ENCODE assay signal across 32 cellular contexts in genomic region chr17:73072254-73072962, GRCh38. TPM values are rescaled to one million over a fixed set of nuclear protein-coding genes. Genes with fewer than 3 reads are reported as not detected.
A peak's percentile ranks its signal among the peaks of the same experiment; 100 is the strongest.
DNase-seq lines count a peak whose midpoint lies in the region; ATAC-seq, FAIRE-seq and TF ChIP-seq lines count a peak whose summit lies in the region.
"Had no signal": no experiment of that assay in that cellular context is flagged by ENCODE, and none has a peak within 500 bp of the region (broad histone marks: within the 10 kb centered on the region; RNA-seq: fewer than 3 reads in every experiment).

No MANE protein-coding gene starts in this region.

- peak overlapping the region in 2 of 3 experiments; percentile 28 to 49 for H3K27ac Mint-ChIP-seq in nephron
- H3K27ac Mint-ChIP-seq: activated T-helper 1 cell treated with anti-CD3 and anti-CD28 coated beads, Interleukin-12 subunit alpha, Interleukin-12 subunit beta, Interleukin-2, Interleukin-4 antibody, amounts not matched to agents 30 ng/mL and 10 ng/mL and 1 ng/mL, durations not matched to agents 14 hours and 24 hours and 36 hours; B cell; effector memory CD8-positive, alpha-beta T cell; stimulated activated naive CD8-positive, alpha-beta T cell treated with anti-CD3 and anti-CD28 coated beads, Interleukin-15, Interleukin-2, amounts not matched to agents 100 ng/mL and 50 ng/mL, for 24 hours; WTC11 had no signal

- 85 to 88% methylated on average over 14 of the region's 14 CpGs for WGBS in GM23248 (ENCODE audit: low coverage in 1 of 2, low lambda C conversion rate in 2 of 2, missing lambda C conversion rate in 2 of 2), 2 experiments

- no peak for ATAC-seq in HG03196 (IDR thresholded peaks at IDR 0.05; ENCODE audit: unreplicated experiment)
- ATAC-seq: A549; effector memory CD8-positive, alpha-beta T cell; WTC11 had no signal

- no peaks in the 10 kb centered on the region for H3K27me3 ChIP-seq in GM23248 (replicated peaks; ENCODE audit: insufficient read depth)
- H3K27me3 ChIP-seq: breast epithelium, heart left ventricle had no signal

- H3K79me2 ChIP-seq in GM23248 (ENCODE audit: insufficient read depth) = no peaks in the 10 kb centered on the region

- peak; percentile 21 for DNase-seq in activated CD8-positive, alpha-beta memory T cell treated with anti-CD3 and anti-CD28 coated beads for 24 hours
- DNase-seq in activated CD8-positive, alpha-beta memory T cell treated with anti-CD3 and anti-CD28 coated beads, Interleukin-2, amount 50 U/mL, for 48 hours = no peak
- peak; percentile 61 for DNase-seq in SKM-1 (lab: John Stamatoyannopoulos, UW; ENCODE audit: unreplicated experiment)
- DNase-seq in urothelium cell line (ENCODE audit: low spot score) = no peak
- DNase-seq in GM23248 = no peak
- DNase-seq in HK-2 (ENCODE audit: unreplicated experiment) = no peak
- DNase-seq: activated CD4-positive, alpha-beta T cell treated with anti-CD3 and anti-CD28 coated beads, Interleukin-2, amount 50 U/mL, for 1 hour; activated naive CD4-positive, alpha-beta T cell treated with anti-CD3 and anti-CD28 coated beads, Interleukin-2, amount 50 U/mL, for 16 hours; amniotic stem cell; effector memory CD8-positive, alpha-beta T cell; foreskin fibroblast; H7; Karpas-422; kidney glomerular epithelial cell; lower lobe of right lung; NCI-H1048; NCI-H187; NCI-H524 treated with DMSO at 0.1 percent for 48 hours; SHP77; T1000 had no signal

- H3K4me2 ChIP-seq in GM23248 (ENCODE audit: unreplicated experiment) = no peak overlapping the region
- H3K4me2 ChIP-seq: A549 had no signal

- peaks cover 48% of the 10 kb centered on the region for H3K4me1 Mint-ChIP-seq in nephron

- no peak overlapping the region for H3K27ac ChIP-seq in GM23248
- H3K27ac ChIP-seq: A549, breast epithelium, lower lobe of right lung, prostate gland had no signal

- H3K36me3 Mint-ChIP-seq in nephron (ENCODE audit: low read depth) = peaks cover 17% of the 10 kb centered on the region

- TF ChIP-seq CTCF in nephron (IDR thresholded peaks at IDR 0.05; ENCODE audit: unreplicated experiment in 3 of 3) = no peak

- H3K9me3 Mint-ChIP-seq in nephron = peaks cover 3% of the 10 kb centered on the region
- H3K9me3 Mint-ChIP-seq: activated T-helper 1 cell treated with anti-CD3 and anti-CD28 coated beads, Interleukin-12 subunit alpha, Interleukin-12 subunit beta, Interleukin-2, Interleukin-4 antibody, amounts not matched to agents 30 ng/mL and 10 ng/mL and 1 ng/mL, durations not matched to agents 14 hours and 24 hours and 36 hours; effector memory CD8-positive, alpha-beta T cell; stimulated activated naive CD8-positive, alpha-beta T cell treated with anti-CD3 and anti-CD28 coated beads, Interleukin-15, Interleukin-2, amounts not matched to agents 100 ng/mL and 50 ng/mL, for 24 hours had no signal

- no peak overlapping the region for H2AFZ ChIP-seq in GM23248

- H3K4me3 Mint-ChIP-seq in nephron = no peak overlapping the region
- H3K4me3 Mint-ChIP-seq: activated T-helper 1 cell treated with anti-CD3 and anti-CD28 coated beads, Interleukin-12 subunit alpha, Interleukin-12 subunit beta, Interleukin-2, Interleukin-4 antibody, amounts not matched to agents 30 ng/mL and 10 ng/mL and 1 ng/mL, durations not matched to agents 14 hours and 24 hours and 36 hours; B cell; effector memory CD8-positive, alpha-beta T cell; stimulated activated naive CD8-positive, alpha-beta T cell treated with anti-CD3 and anti-CD28 coated beads, Interleukin-15, Interleukin-2, amounts not matched to agents 100 ng/mL and 50 ng/mL, for 24 hours; WTC11 had no signal

- H3K9ac ChIP-seq in GM23248 = no peak overlapping the region

- no peaks in the 10 kb centered on the region for H3K36me3 ChIP-seq in GM23248 (ENCODE audit: low read depth)
- H3K36me3 ChIP-seq: breast epithelium, prostate gland had no signal

- peaks cover 15% of the 10 kb centered on the region for H3K4me1 ChIP-seq in GM23248 (ENCODE audit: insufficient read depth)
- H3K4me1 ChIP-seq: A549, lower lobe of right lung, prostate gland had no signal

- peak; percentile 72 for FAIRE-seq in urothelium cell line (lab: Jason Lieb, UNC)
- FAIRE-seq: A549, colon, G401.6 had no signal

- no peak overlapping the region for H3K4me3 ChIP-seq in GM23248
- H3K4me3 ChIP-seq: A549, breast epithelium, heart left ventricle, lower lobe of right lung, prostate gland had no signal

- H3K27me3 Mint-ChIP-seq in nephron (ENCODE audit: low read depth) = no peaks in the 10 kb centered on the region
- H3K27me3 Mint-ChIP-seq: B cell; effector memory CD8-positive, alpha-beta T cell; stimulated activated naive CD8-positive, alpha-beta T cell treated with anti-CD3 and anti-CD28 coated beads, Interleukin-15, Interleukin-2, amounts not matched to agents 100 ng/mL and 50 ng/mL, for 24 hours had no signal

- H4K20me1 ChIP-seq in GM23248 (ENCODE audit: insufficient read depth) = no peaks in the 10 kb centered on the region

- no peaks in the 10 kb centered on the region for H3K9me3 ChIP-seq in GM23248 (ENCODE audit: low read depth)
- H3K9me3 ChIP-seq: A549, breast epithelium, heart left ventricle, lower lobe of right lung, prostate gland had no signal

- in situ Hi-C loops in GM23248 (cut with MboI) = no loop called here

- H3F3A ChIP-seq in GM23248 (ENCODE audit: insufficient read depth) = peaks cover 16% of the 10 kb centered on the region

- H3K9me2 ChIP-seq in GM23248 (ENCODE audit: insufficient read depth) = no peaks in the 10 kb centered on the region

RNA-seq across cellular contexts. Expression of gene SLC39A11, which starts 20.1 kb away (rescaled TPM):
- total RNA-seq in GM23248 (2014; rRNA removed; shearing (Covaris generic)) = 11.7 and 15.2 TPM in 2 replicates
- 15.6 and 16.4 TPM in 2 replicates for polyA plus RNA-seq in GM23248 (2016; fragmentation: Nextera tagmentation; extraction: Ambion mirVana)

Comparison
In these comparisons a context has a peak if more than half of its experiments do, and no peak if none do; other contexts are left out.
1. DNase-seq: peak in activated CD8-positive, alpha-beta memory T cell treated with anti-CD3 and anti-CD28 coated beads for 24 hours (single experiment) and SKM-1 (single experiment); none in activated CD8-positive, alpha-beta memory T cell treated with anti-CD3 and anti-CD28 coated beads, Interleukin-2, amount 50 U/mL, for 48 hours (single experiment), urothelium cell line (single experiment), GM23248 (single experiment) and HK-2 (single experiment).